In genomic region chrX:44542567-44543325, GRCh38 we compare ENCODE assay signal across 8 cellular contexts.
A peak's percentile ranks its signal among the peaks of the same experiment; 100 is the strongest.
DNase-seq lines count a peak whose midpoint lies in the region; ATAC-seq and TF ChIP-seq lines count a peak whose summit lies in the region.

FUNDC1 (minus strand) TSS chrX:44542859; CDS start chrX:44542832, 27 bp downstream.

- peak; percentile 82 for DNase-seq in 8988T
- DNase-seq in NCI-H2107 treated with DMSO at 0.1 percent for 48 hours (lab: John Stamatoyannopoulos, UW; ENCODE audit: unreplicated experiment) = peak; percentile 96
- peak; percentile 95 for DNase-seq in UCSD-AML1 (lab: John Stamatoyannopoulos, UW; ENCODE audit: unreplicated experiment)
- peak; percentile 90 for DNase-seq in brain microvascular endothelial cell
- peak; percentile 61 for DNase-seq in iPS DF 6.9 (ENCODE audit: low read depth, low spot score)
- DNase-seq in skeletal muscle cell (ENCODE audit: low read depth) = peak; percentile 78

- WGBS in iPS DF 6.9 (ENCODE audit: insufficient coverage, insufficient read length) = no CpG with 5 or more reads among the region's 35 CpGs

- H3K4me1 ChIP-seq in iPS DF 6.9 (ENCODE audit: control insufficient read depth, insufficient read depth, low read length) = no peaks in the 10 kb centered on the region

- H3K9me3 ChIP-seq in iPS DF 6.9 (ENCODE audit: control insufficient read depth, insufficient read depth, low read length) = no peaks in the 10 kb centered on the region

- H3K27me3 ChIP-seq in brain microvascular endothelial cell (replicated peaks) (no peaks in the 10 kb centered on the region), iPS DF 6.9 (ENCODE audit: control insufficient read depth, insufficient read depth, low read length) (no peaks in the 10 kb centered on the region)

- H3K36me3 ChIP-seq in brain microvascular endothelial cell (replicated peaks) (no peaks in the 10 kb centered on the region), iPS DF 6.9 (ENCODE audit: control insufficient read depth, insufficient read depth, low read length) (no peaks in the 10 kb centered on the region)

- H3K4me3 ChIP-seq in brain microvascular endothelial cell (ENCODE audit: low read depth, low read length) (peak within 1 kb of the TSS; percentile 76), iPS DF 6.9 (ENCODE audit: low read length) (peak within 1 kb of the TSS; percentile 56; the same call in 1 of the 2 replicates), skeletal muscle cell (ENCODE audit: low read depth, low read length) (peak within 1 kb of the TSS; percentile 64)

- peak; percentile 56 for TF ChIP-seq CTCF in brain microvascular endothelial cell (IDR thresholded peaks at IDR 0.05; ENCODE audit: low read depth, low read length, missing control alignments)

- peak; percentile 96 for ATAC-seq in GM18519 (IDR thresholded peaks at IDR 0.05; ENCODE audit: low FRiP score, unreplicated experiment)
- ATAC-seq in HG03060 (IDR thresholded peaks at IDR 0.05; ENCODE audit: low read depth, unreplicated experiment) = peak; percentile 93

- H3K27ac ChIP-seq in brain microvascular endothelial cell (peak within 1 kb of the TSS; percentile 63), iPS DF 6.9 (ENCODE audit: low read length) (no peak within 1 kb of the TSS)

- in situ Hi-C loops in brain microvascular endothelial cell (cut with HindIII; ENCODE audit: low pct_ligation_motif_present, low sequenced_read_pairs) = no loop called here
